Comparison of ENCODE assay signal across 20 cellular contexts in genomic region chr3:141804778-141805639, GRCh38. TPM values are rescaled to one million over a fixed set of nuclear protein-coding genes. Genes with fewer than 3 reads are reported as not detected.
"Had no signal": no experiment of that assay in that cellular context is flagged by ENCODE, and none has a peak within 500 bp of the region (broad histone marks: within the 10 kb centered on the region; RNA-seq: fewer than 3 reads in every experiment).

No MANE protein-coding gene starts in this region.

- FAIRE-seq: islet of Langerhans had no signal

- DNase-seq: amygdala; dorsolateral prefrontal cortex; esophagus squamous epithelium; foreskin fibroblast; head of caudate nucleus; left ventricle myocardium inferior; sigmoid colon; stimulated activated CD4-positive, alpha-beta T cell treated with anti-CD3 and anti-CD28 coated beads, Interleukin-2, amount 100 ng/mL, for 48 hours; stimulated activated CD8-positive, alpha-beta memory T cell treated with anti-CD3 and anti-CD28 coated beads, Interleukin-4, amount 100 ng/mL, for 48 hours; stomach had no signal

- H3K9me3 Mint-ChIP-seq: activated naive CD4-positive, alpha-beta T cell treated with anti-CD3 and anti-CD28 coated beads, Interleukin-2, amount 50 U/mL, for 24 hours; memory B cell had no signal

- ATAC-seq: activated CD4-positive, CD25-positive, alpha-beta regulatory T cell treated with anti-CD3 and anti-CD28 coated beads, Interleukin-2, amount 50 U/mL, for 24 hours had no signal

- H3K9me3 ChIP-seq: esophagus squamous epithelium, sigmoid colon, stomach, vagina had no signal

- H3K4me3 ChIP-seq: dorsolateral prefrontal cortex, esophagus squamous epithelium, left ventricle myocardium inferior, sigmoid colon, stomach, vagina had no signal

- H3K36me3 Mint-ChIP-seq: memory B cell had no signal

- H3K27ac Mint-ChIP-seq: activated naive CD4-positive, alpha-beta T cell treated with anti-CD3 and anti-CD28 coated beads, Interleukin-2, amount 50 U/mL, for 24 hours; memory B cell had no signal

- H3K4me1 Mint-ChIP-seq: memory B cell had no signal

- H3K4me1 ChIP-seq: left ventricle myocardium inferior, stomach, vagina had no signal

- H3K36me3 ChIP-seq: esophagus squamous epithelium, left ventricle myocardium inferior, sigmoid colon, stomach, vagina had no signal

- H3K27me3 ChIP-seq: dorsolateral prefrontal cortex, esophagus squamous epithelium, sigmoid colon, stomach, vagina had no signal

- H3K4me3 Mint-ChIP-seq: activated naive CD4-positive, alpha-beta T cell treated with anti-CD3 and anti-CD28 coated beads, Interleukin-2, amount 50 U/mL, for 24 hours; memory B cell had no signal

- H3K27ac ChIP-seq: dorsolateral prefrontal cortex, left ventricle myocardium inferior, sigmoid colon, stomach, vagina had no signal

RNA-seq across cellular contexts. Expression of gene GRK7, which starts 41.8 kb away (rescaled TPM):
- total RNA-seq: chondrocyte; left ventricle myocardium inferior; osteocyte; pulmonary artery endothelial cell; sigmoid colon; T-helper 2 cell treated with Interferon-gamma antibody and Interleukin-4, amounts not matched to agents 100 ng/mL and 5 ng/mL, for 36 hours had no signal
- polyA plus RNA-seq: neural cell had no signal
